15 cellular contexts compared by ENCODE assay signal in genomic region chr1:228543396-228543795, GRCh38. TPM values are rescaled to one million over a fixed set of nuclear protein-coding genes. Genes with fewer than 3 reads are reported as not detected.
A peak's percentile ranks its signal among the peaks of the same experiment; 100 is the strongest.
DNase-seq lines count a peak whose midpoint lies in the region; ATAC-seq and TF ChIP-seq lines count a peak whose summit lies in the region.
"Had no signal": no experiment of that assay in that cellular context is flagged by ENCODE, and none has a peak within 500 bp of the region (broad histone marks: within the 10 kb centered on the region; RNA-seq: fewer than 3 reads in every experiment).

No MANE protein-coding gene starts in this region.

- BruUV-seq in HCT116 (replicated peaks; lab: Mats Ljungman, UMichigan), result no TSS peak

- no peak for TF ChIP-seq RAD21 in HCT116 (IDR thresholded peaks at IDR 0.05; ENCODE audit: low read depth)

- TF ChIP-seq POLR2A in HCT116 (IDR thresholded peaks at IDR 0.05; ENCODE audit: borderline replicate concordance, extremely low read depth, insufficient read depth, insufficient read length), result no peak

- no peak overlapping the region for H3K27ac Mint-ChIP-seq in WTC11
- H3K27ac Mint-ChIP-seq: CD4-positive, alpha-beta T cell had no signal

- DNase-seq in HCT116 (ENCODE audit: low read depth, low spot score) (no peak), WTC11 (ENCODE audit: low spot score) (no peak), posterior vena cava (ENCODE audit: low spot score) (peak; percentile 48), NCI-H1048 (lab: John Stamatoyannopoulos, UW) (no peak), anterior cingulate cortex (lab: John Stamatoyannopoulos, UW) (no peak), foreskin keratinocyte (no peak)
- DNase-seq: ACHN; Calu3; CD4-positive, alpha-beta T cell; DMS 273 treated with DMSO at 0.1 percent for 48 hours; DMS79; HCEC 1CT had no signal

- H2AFZ ChIP-seq in HCT116 (ENCODE audit: low read depth, low read length, poor library complexity, severe bottlenecking), result no peak overlapping the region

- H3K9me3 ChIP-seq in HCT116 (ENCODE audit: control insufficient read depth in 1 of 2, insufficient read depth in 1 of 2, low read depth in 1 of 2, low read length in 2 of 2), result no peaks in the 10 kb centered on the region

- CTCF ChIA-PET in HCT116 (lab: Charles Lee) (no interaction called here), WTC11 (lab: Charles Lee) (no interaction called here)

- intact Hi-C loops in HCT116 (cut with micrococcal nuclease), result no loop called here
- intact Hi-C loops in posterior vena cava (cut with DNase I), result no loop called here

- peak overlapping the region; percentile 22; the same call in 1 of the 2 replicates for H3K9ac ChIP-seq in HCT116 (ENCODE audit: low read length)
- H3K9ac ChIP-seq: BLaER1 treated with 17β-estradiol and CSF1 and Interleukin-3, amounts not matched to agents 10 nM and 100 nM had no signal

- H3K4me1 ChIP-seq in HCT116 (ENCODE audit: control insufficient read depth in 1 of 2, insufficient read depth in 2 of 2, low read length in 2 of 2) (peaks cover 13 to 27% of the 10 kb centered on the region in 2 experiments; a peak in 3 of 4 replicates), foreskin keratinocyte (no peaks in the 10 kb centered on the region)
- H3K4me1 ChIP-seq: BLaER1 treated with 17β-estradiol and CSF1 and Interleukin-3, amounts not matched to agents 10 nM and 100 nM had no signal

- H3K27ac ChIP-seq in HCT116 (ENCODE audit: low read depth, low read length), result peak overlapping the region; percentile 39; the same call in 1 of the 2 replicates
- no peak overlapping the region for H3K27ac ChIP-seq in foreskin keratinocyte
- H3K27ac ChIP-seq: BLaER1 treated with 17β-estradiol and CSF1 and Interleukin-3, amounts not matched to agents 10 nM and 100 nM; HL-60 had no signal

- H3K4me3 Mint-ChIP-seq in WTC11, result no peak overlapping the region
- H3K4me3 Mint-ChIP-seq: CD4-positive, alpha-beta T cell had no signal

- POLR2A ChIA-PET in HCT116 (lab: Charles Lee) (no interaction called here), WTC11 (lab: Charles Lee) (no interaction called here)

- no peaks in the 10 kb centered on the region for H3K4me1 Mint-ChIP-seq in WTC11

- peak overlapping the region; percentile 60 for H3K4me2 ChIP-seq in HCT116 (ENCODE audit: low read length)
- H3K4me2 ChIP-seq: BLaER1 treated with 17β-estradiol and CSF1 and Interleukin-3, amounts not matched to agents 10 nM and 100 nM had no signal

- H4K20me1 ChIP-seq in HCT116 (ENCODE audit: insufficient read depth), result no peaks in the 10 kb centered on the region
- H4K20me1 ChIP-seq: BLaER1 treated with 17β-estradiol and CSF1 and Interleukin-3, amounts not matched to agents 10 nM and 100 nM had no signal

- no peaks in the 10 kb centered on the region for H3K36me3 ChIP-seq in HCT116 (ENCODE audit: control insufficient read depth in 1 of 2, insufficient read depth in 2 of 2, low read length in 2 of 2)
- H3K36me3 ChIP-seq: BLaER1 treated with 17β-estradiol and CSF1 and Interleukin-3, amounts not matched to agents 10 nM and 100 nM had no signal

- no peaks in the 10 kb centered on the region for H3K36me3 Mint-ChIP-seq in WTC11

- peaks cover 31% of the 10 kb centered on the region for H3K9me3 Mint-ChIP-seq in WTC11
- H3K9me3 Mint-ChIP-seq: CD4-positive, alpha-beta T cell had no signal

- H3K9me2 ChIP-seq in HCT116 (ENCODE audit: insufficient read depth), result no peaks in the 10 kb centered on the region

- peaks cover 100% of the 10 kb centered on the region for H3K27me3 Mint-ChIP-seq in WTC11 (ENCODE audit: low read depth)

- no peaks in the 10 kb centered on the region for H3K79me2 ChIP-seq in HCT116 (ENCODE audit: insufficient read depth, low read length)

- H3K4me3 ChIP-seq in HCT116 (replicated peaks in 1 of 2; ENCODE audit: low read depth in 1 of 2, low read length in 2 of 2), result no peak overlapping the region
- H3K4me3 ChIP-seq: BLaER1 treated with 17β-estradiol and CSF1 and Interleukin-3, amounts not matched to agents 10 nM and 100 nM had no signal

- ATAC-seq in HCT116 (no peak), WTC11 (0 out of 2 replicates have a peak, but pooled peaks have one; percentile 39), GM19395 (IDR thresholded peaks at IDR 0.05; ENCODE audit: unreplicated experiment) (no peak), foreskin keratinocyte (no peak)

- RAD21 ChIA-PET in HCT116 (lab: Charles Lee; ENCODE audit: low non-redundant PET in 1 of 2, low total read pairs in 2 of 2, uncharacterized antibody in 2 of 2, unreplicated experiment in 2 of 2), result no interaction called here

- no peaks in the 10 kb centered on the region for H3K27me3 ChIP-seq in HCT116 (ENCODE audit: insufficient read depth, low read length)
- H3K27me3 ChIP-seq in foreskin keratinocyte, result peaks cover 21% of the 10 kb centered on the region
- H3K27me3 ChIP-seq: BLaER1 treated with 17β-estradiol and CSF1 and Interleukin-3, amounts not matched to agents 10 nM and 100 nM had no signal

- TF ChIP-seq CTCF in HCT116 (IDR thresholded peaks at IDR 0.05 in 2 of 3, conservative IDR thresholded peaks at IDR 0.05 in 1 of 3; ENCODE audit: borderline replicate concordance in 1 of 3, insufficient read depth in 1 of 3, low read depth in 2 of 3, low read length in 2 of 3) (no peak), WTC11 (IDR thresholded peaks at IDR 0.05) (no peak), foreskin keratinocyte (conservative IDR thresholded peaks at IDR 0.05) (no peak)

TF ChIP-seq in HCT116, 20 proteins besides CTCF, POLR2A, EP300 and RAD21 (continues in another document):
- TF ChIP-seq REST (IDR thresholded peaks at IDR 0.05; ENCODE audit: low read depth) (no peak), EGR1 (IDR thresholded peaks at IDR 0.05; ENCODE audit: low read depth) (no peak), SP1 (IDR thresholded peaks at IDR 0.05; ENCODE audit: low read depth) (no peak), FOSL1 (IDR thresholded peaks at IDR 0.05; ENCODE audit: low read depth) (no peak), CBX3 (IDR thresholded peaks at IDR 0.05; ENCODE audit: low read depth) (no peak)

TF ChIP-seq in WTC11, 78 proteins besides CTCF, POLR2A, EP300 and RAD21:
- no peak for TF ChIP-seq TP53 (CRISPR knock-in tag; IDR thresholded peaks at IDR 0.05)
TF ChIP-seq in WTC11: peak in this region for 0.

RNA-seq across cellular contexts. Expression of gene RNF187, which starts 56.2 kb away (rescaled TPM):
- total RNA-seq in HCT116 (2021; ENCODE audit: unreplicated experiment) (137 TPM), WTC11 (2021) (121 to 141 TPM (median 121 TPM) in 3 replicates), posterior vena cava (10 to 100 TPM; 61.6 to 64.3 TPM), foreskin keratinocyte (51.9 and 56.8 TPM in 2 replicates)
- 113 and 142 TPM in 2 replicates for polyA plus RNA-seq in HCT116 (2012)
- 55.1 and 60.3 TPM in 2 replicates for polyA plus RNA-seq in foreskin keratinocyte
